Comparison of ENCODE assay signal across 23 cellular contexts in the genomic region with DNA sequence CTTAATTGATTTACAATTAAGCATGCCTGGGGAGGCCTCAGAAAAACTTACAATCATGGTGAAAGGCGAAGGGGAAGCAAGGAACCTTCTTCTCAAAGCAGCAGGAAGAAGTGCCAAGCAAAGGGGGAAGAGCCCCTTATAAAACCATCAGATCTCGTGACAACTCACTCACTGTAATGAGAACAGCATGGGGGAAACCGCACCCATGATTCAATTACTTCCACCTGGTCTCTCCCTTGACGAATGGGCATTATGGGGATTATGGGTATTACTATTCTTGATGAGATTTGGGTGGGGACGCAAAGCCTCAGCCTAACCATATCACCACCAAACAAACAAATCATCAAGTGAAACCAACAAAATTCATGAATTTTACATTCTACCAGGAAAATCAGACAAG.
DNase-seq lines count a peak whose midpoint lies in the region; ATAC-seq, FAIRE-seq and TF ChIP-seq lines count a peak whose summit lies in the region.
"Had no signal": no experiment of that assay in that cellular context is flagged by ENCODE, and none has a peak within 500 bp of the region (broad histone marks: within the 10 kb centered on the region; RNA-seq: fewer than 3 reads in every experiment).

No MANE protein-coding gene starts in this region.

- no peak for TF ChIP-seq CTCF in A549 (IDR thresholded peaks at IDR 0.05)
- no peak for TF ChIP-seq CTCF in NB4 (IDR thresholded peaks at IDR 0.05; ENCODE audit: low read depth, low read length)
- no peak for TF ChIP-seq CTCF in astrocyte (IDR thresholded peaks at IDR 0.05; ENCODE audit: insufficient read depth, low read depth, low read length)
- TF ChIP-seq CTCF in colonic mucosa (IDR thresholded peaks at IDR 0.05): no peak

- CTCF ChIA-PET in A549 (lab: Yijun Ruan, JAX): no interaction called here
- CTCF ChIA-PET in activated naive CD4-positive, alpha-beta T cell treated with anti-CD3 and anti-CD28 coated beads for 36 hours (lab: Charles Lee): no interaction called here

- no peaks in the 10 kb centered on the region for H3K79me2 ChIP-seq in astrocyte (ENCODE audit: insufficient read depth, low read length)

- H3K4me3 ChIP-seq in A549: no peak overlapping the region
- H3K4me3 ChIP-seq in NB4 (ENCODE audit: low read depth, low read length): no peak overlapping the region
- no peak overlapping the region for H3K4me3 ChIP-seq in astrocyte (ENCODE audit: insufficient read depth, low read depth, low read length)
- H3K4me3 ChIP-seq in colonic mucosa: no peak overlapping the region
- H3K4me3 ChIP-seq: HAP-1 had no signal

- intact Hi-C loops in colonic mucosa (cut with DNase I): no loop called here
- intact Hi-C loops in activated naive CD4-positive, alpha-beta T cell treated with anti-CD3 and anti-CD28 coated beads for 36 hours (cut with micrococcal nuclease): no loop called here

- no peak for TF ChIP-seq POLR2A in A549 (IDR thresholded peaks at IDR 0.05; ENCODE audit: low read length)
- no peak for TF ChIP-seq POLR2A in NB4 (IDR thresholded peaks at IDR 0.05; ENCODE audit: extremely low read depth, insufficient read length)
- TF ChIP-seq POLR2A in erythroblast (IDR thresholded peaks at IDR 0.05; ENCODE audit: low read length): no peak

- H3K9ac ChIP-seq in astrocyte (ENCODE audit: low read length) (no peak overlapping the region), colonic mucosa (ENCODE audit: low read depth in 2 of 2, low read length in 2 of 2) (no peak overlapping the region)

- POLR2A ChIA-PET in A549 (lab: Yijun Ruan, JAX): no interaction called here

- no peak for ATAC-seq in A549
- ATAC-seq in HG02571 (IDR thresholded peaks at IDR 0.05; ENCODE audit: unreplicated experiment): no peak

- no peak for TF ChIP-seq RAD21 in A549 (conservative IDR thresholded peaks at IDR 0.05 in 1 of 2, IDR thresholded peaks at IDR 0.05 in 1 of 2)

- H3K4me1 ChIP-seq in A549: no peaks in the 10 kb centered on the region
- H3K4me1 ChIP-seq in astrocyte (ENCODE audit: insufficient read depth, low read length): no peaks in the 10 kb centered on the region
- H3K4me1 ChIP-seq in colonic mucosa: no peaks in the 10 kb centered on the region
- H3K4me1 ChIP-seq: HAP-1 had no signal

- FAIRE-seq in A549 (lab: Jason Lieb, UNC) (peak; percentile 54), astrocyte (lab: Jason Lieb, UNC) (peak; percentile 62)
- FAIRE-seq: A204.1, GM12891, GM18507, H54 had no signal

- no peak overlapping the region for H3K27ac ChIP-seq in A549
- no peak overlapping the region for H3K27ac ChIP-seq in astrocyte (ENCODE audit: low read depth, low read length)
- H3K27ac ChIP-seq in colonic mucosa: no peak overlapping the region
- H3K27ac ChIP-seq: 22Rv1 had no signal

- H3K4me1 Mint-ChIP-seq in astrocyte (ENCODE audit: low read depth, unreplicated experiment): no peaks in the 10 kb centered on the region
- no peaks in the 10 kb centered on the region for H3K4me1 Mint-ChIP-seq in activated naive CD4-positive, alpha-beta T cell treated with anti-CD3 and anti-CD28 coated beads for 36 hours (ENCODE audit: low read depth)
- H3K4me1 Mint-ChIP-seq: CD4-positive, alpha-beta memory T cell had no signal

- WGBS in A549 (ENCODE audit: missing lambda C conversion rate): 37% methylated on average over 5 of the region's 5 CpGs

- TF ChIP-seq EP300 in A549 (IDR thresholded peaks at IDR 0.05): no peak

- no peak overlapping the region for H3K27ac Mint-ChIP-seq in astrocyte (ENCODE audit: unreplicated experiment)
- no peak overlapping the region for H3K27ac Mint-ChIP-seq in activated naive CD4-positive, alpha-beta T cell treated with anti-CD3 and anti-CD28 coated beads for 36 hours
- H3K27ac Mint-ChIP-seq: CD4-positive, alpha-beta memory T cell; HFFc6 had no signal

- no peaks in the 10 kb centered on the region for H3K36me3 Mint-ChIP-seq in astrocyte (ENCODE audit: low read depth, unreplicated experiment)
- H3K36me3 Mint-ChIP-seq in activated naive CD4-positive, alpha-beta T cell treated with anti-CD3 and anti-CD28 coated beads for 36 hours (ENCODE audit: low read depth): no peaks in the 10 kb centered on the region
- H3K36me3 Mint-ChIP-seq: CD4-positive, alpha-beta memory T cell had no signal

- no peaks in the 10 kb centered on the region for H4K20me1 ChIP-seq in astrocyte (ENCODE audit: insufficient read depth, low read length)

- no peaks in the 10 kb centered on the region for H3K36me3 ChIP-seq in astrocyte (ENCODE audit: insufficient read depth, low read length)
- H3K36me3 ChIP-seq in colonic mucosa: no peaks in the 10 kb centered on the region
- H3K36me3 ChIP-seq: HAP-1 had no signal

- H3K27me3 ChIP-seq in astrocyte (ENCODE audit: insufficient read depth, low read length): no peaks in the 10 kb centered on the region
- no peaks in the 10 kb centered on the region for H3K27me3 ChIP-seq in colonic mucosa

- H2AFZ ChIP-seq in astrocyte (ENCODE audit: low read depth, low read length): no peak overlapping the region

- H3K9me3 Mint-ChIP-seq in astrocyte (ENCODE audit: unreplicated experiment): no peaks in the 10 kb centered on the region
- no peaks in the 10 kb centered on the region for H3K9me3 Mint-ChIP-seq in activated naive CD4-positive, alpha-beta T cell treated with anti-CD3 and anti-CD28 coated beads for 36 hours
- H3K9me3 Mint-ChIP-seq: CD4-positive, alpha-beta memory T cell; HFFc6 had no signal

- peaks cover 2% of the 10 kb centered on the region for H3K27me3 Mint-ChIP-seq in astrocyte (ENCODE audit: low read depth, unreplicated experiment)
- H3K27me3 Mint-ChIP-seq in activated naive CD4-positive, alpha-beta T cell treated with anti-CD3 and anti-CD28 coated beads for 36 hours (ENCODE audit: low read depth): no peaks in the 10 kb centered on the region
- H3K27me3 Mint-ChIP-seq: CD4-positive, alpha-beta memory T cell had no signal

- no peak for DNase-seq in A549 (ENCODE audit: low read depth in 1 of 2, low spot score in 1 of 2)
- peak; percentile 2 for DNase-seq in NB4 (ENCODE audit: low read depth)
- DNase-seq in NCI-H82 treated with DMSO at 0.1 percent for 48 hours (lab: John Stamatoyannopoulos, UW; ENCODE audit: unreplicated experiment): peak; percentile 44
- no peak for DNase-seq in astrocyte (ENCODE audit: low read depth)
- no peak for DNase-seq in colonic mucosa
- DNase-seq in erythroblast (lab: John Stamatoyannopoulos, UW): no peak
- no peak for DNase-seq in activated naive CD4-positive, alpha-beta T cell treated with anti-CD3 and anti-CD28 coated beads for 36 hours
- DNase-seq: C1 segment of cervical spinal cord; Calu3; CD4-positive, alpha-beta memory T cell; COR-L47; DMS53; DMS79 treated with DMSO at 0.1 percent for 48 hours; GF-D8; GOT3; HFFc6 had no signal

- H3K9me3 ChIP-seq in A549: no peaks in the 10 kb centered on the region
- H3K9me3 ChIP-seq in astrocyte (ENCODE audit: insufficient read depth, low read depth, low read length): no peaks in the 10 kb centered on the region
- no peaks in the 10 kb centered on the region for H3K9me3 ChIP-seq in colonic mucosa
- H3K9me3 ChIP-seq: HAP-1 had no signal

- H3K4me2 ChIP-seq in A549 (no peak overlapping the region), astrocyte (ENCODE audit: low read length) (no peak overlapping the region)

- H3K4me3 Mint-ChIP-seq in astrocyte (ENCODE audit: unreplicated experiment): no peak overlapping the region
- no peak overlapping the region for H3K4me3 Mint-ChIP-seq in activated naive CD4-positive, alpha-beta T cell treated with anti-CD3 and anti-CD28 coated beads for 36 hours
- H3K4me3 Mint-ChIP-seq: CD4-positive, alpha-beta memory T cell; HFFc6 had no signal

TF ChIP-seq in A549, 52 proteins besides CTCF, POLR2A, EP300 and RAD21 (continues in another document):
- no peak for TF ChIP-seq CHD4 (IDR thresholded peaks at IDR 0.05; ENCODE audit: borderline replicate concordance)
- TF ChIP-seq, protein P1, sequence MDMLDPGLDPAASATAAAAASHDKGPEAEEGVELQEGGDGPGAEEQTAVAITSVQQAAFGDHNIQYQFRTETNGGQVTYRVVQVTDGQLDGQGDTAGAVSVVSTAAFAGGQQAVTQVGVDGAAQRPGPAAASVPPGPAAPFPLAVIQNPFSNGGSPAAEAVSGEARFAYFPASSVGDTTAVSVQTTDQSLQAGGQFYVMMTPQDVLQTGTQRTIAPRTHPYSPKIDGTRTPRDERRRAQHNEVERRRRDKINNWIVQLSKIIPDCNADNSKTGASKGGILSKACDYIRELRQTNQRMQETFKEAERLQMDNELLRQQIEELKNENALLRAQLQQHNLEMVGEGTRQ (IDR thresholded peaks at IDR 0.05): no peak
- no peak for TF ChIP-seq TP53 (CRISPR knock-in tag; IDR thresholded peaks at IDR 0.05)
- TF ChIP-seq, protein P2, sequence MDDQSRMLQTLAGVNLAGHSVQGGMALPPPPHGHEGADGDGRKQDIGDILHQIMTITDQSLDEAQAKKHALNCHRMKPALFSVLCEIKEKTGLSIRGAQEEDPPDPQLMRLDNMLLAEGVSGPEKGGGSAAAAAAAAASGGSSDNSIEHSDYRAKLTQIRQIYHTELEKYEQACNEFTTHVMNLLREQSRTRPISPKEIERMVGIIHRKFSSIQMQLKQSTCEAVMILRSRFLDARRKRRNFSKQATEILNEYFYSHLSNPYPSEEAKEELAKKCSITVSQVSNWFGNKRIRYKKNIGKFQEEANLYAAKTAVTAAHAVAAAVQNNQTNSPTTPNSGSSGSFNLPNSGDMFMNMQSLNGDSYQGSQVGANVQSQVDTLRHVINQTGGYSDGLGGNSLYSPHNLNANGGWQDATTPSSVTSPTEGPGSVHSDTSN (IDR thresholded peaks at IDR 0.05): no peak
- TF ChIP-seq ZC3H11A (IDR thresholded peaks at IDR 0.05): no peak
- TF ChIP-seq, protein P3, sequence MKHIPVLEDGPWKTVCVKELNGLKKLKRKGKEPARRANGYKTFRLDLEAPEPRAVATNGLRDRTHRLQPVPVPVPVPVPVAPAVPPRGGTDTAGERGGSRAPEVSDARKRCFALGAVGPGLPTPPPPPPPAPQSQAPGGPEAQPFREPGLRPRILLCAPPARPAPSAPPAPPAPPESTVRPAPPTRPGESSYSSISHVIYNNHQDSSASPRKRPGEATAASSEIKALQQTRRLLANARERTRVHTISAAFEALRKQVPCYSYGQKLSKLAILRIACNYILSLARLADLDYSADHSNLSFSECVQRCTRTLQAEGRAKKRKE (CRISPR knock-in tag; IDR thresholded peaks at IDR 0.05; ENCODE audit: low read depth): no peak
- TF ChIP-seq ZFP36 (IDR thresholded peaks at IDR 0.05; ENCODE audit: borderline replicate concordance, partially characterized antibody): no peak
- TF ChIP-seq FOSL2 (IDR thresholded peaks at IDR 0.05): no peak
- no peak for TF ChIP-seq FOSL2 (CRISPR knock-in tag; IDR thresholded peaks at IDR 0.05)
- no peak for TF ChIP-seq HOXB5 (CRISPR knock-in tag; IDR thresholded peaks at IDR 0.05)
- TF ChIP-seq NPAS2 (CRISPR knock-in tag; IDR thresholded peaks at IDR 0.05; ENCODE audit: borderline replicate concordance): no peak
- no peak for TF ChIP-seq HDAC2 (IDR thresholded peaks at IDR 0.05)
- TF ChIP-seq, protein P4, sequence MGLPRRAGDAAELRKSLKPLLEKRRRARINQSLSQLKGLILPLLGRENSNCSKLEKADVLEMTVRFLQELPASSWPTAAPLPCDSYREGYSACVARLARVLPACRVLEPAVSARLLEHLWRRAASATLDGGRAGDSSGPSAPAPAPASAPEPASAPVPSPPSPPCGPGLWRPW (IDR thresholded peaks at IDR 0.05): no peak

Comparison
In these comparisons a context has a peak if more than half of its experiments do, and no peak if none do; other contexts are left out.
1. DNase-seq: peak in NB4 (single experiment) and NCI-H82 treated with DMSO at 0.1 percent for 48 hours (single experiment); none in A549 (0 of 2), astrocyte (single experiment), colonic mucosa (single experiment), erythroblast (0 of 2) and activated naive CD4-positive, alpha-beta T cell treated with anti-CD3 and anti-CD28 coated beads for 36 hours (single experiment).